Comparison of ENCODE assay signal across 25 cellular contexts in genomic region chrX:18898091-18898490, GRCh38.
"Had no signal": no experiment of that assay in that cellular context is flagged by ENCODE, and none has a peak within 500 bp of the region (broad histone marks: within the 10 kb centered on the region; RNA-seq: fewer than 3 reads in every experiment).

No MANE protein-coding gene starts in this region.

- H3K27ac ChIP-seq: body of pancreas, breast epithelium, cardiac muscle cell, coronary artery, esophagus muscularis mucosa, foreskin keratinocyte, gastrocnemius medialis, heart left ventricle had no signal

- H3K9me3 ChIP-seq: body of pancreas, breast epithelium, esophagus muscularis mucosa, gastrocnemius medialis, heart left ventricle had no signal

- H3K36me3 ChIP-seq: breast epithelium, cardiac muscle cell, gastrocnemius medialis had no signal

- H3K4me3 ChIP-seq: body of pancreas, breast epithelium, cardiac muscle cell, coronary artery, dorsolateral prefrontal cortex, esophagus muscularis mucosa, gastrocnemius medialis, heart left ventricle had no signal

- DNase-seq: activated CD4-positive, alpha-beta T cell treated with anti-CD3 and anti-CD28 coated beads for 48 hours; activated CD4-positive, alpha-beta T cell treated with anti-CD3 and anti-CD28 coated beads, Interleukin-2, amount 50 U/mL, for 1 hour; activated CD4-positive, alpha-beta T cell treated with anti-CD3 and anti-CD28 coated beads, Interleukin-2, amount 50 U/mL, for 48 hours; activated CD8-positive, alpha-beta memory T cell treated with anti-CD3 and anti-CD28 coated beads for 24 hours; activated CD8-positive, alpha-beta T cell treated with anti-CD3 and anti-CD28 coated beads for 36 hours; activated effector memory CD4-positive, alpha-beta T cell treated with Interleukin-2 at 50 U/mL for 16 hours; activated gamma-delta T cell treated with Interleukin-2 at 50 U/mL for 16 hours; activated naive CD4-positive, alpha-beta T cell treated with anti-CD3 and anti-CD28 coated beads, Interleukin-2, amount 50 U/mL, for 16 hours; activated naive CD4-positive, alpha-beta T cell treated with Interleukin-2 at 50 U/mL for 16 hours; activated T-cell treated with anti-CD3 and anti-CD28 coated beads, Interleukin-2, amount 50 U/mL, for 4 hours; amniotic stem cell; body of pancreas; central memory CD4-positive, alpha-beta T cell; effector memory CD4-positive, alpha-beta T cell; erythroblast; foreskin keratinocyte; gastrocnemius medialis; glutamatergic neuron; heart left ventricle; T-helper 2 cell had no signal

- H3K27me3 ChIP-seq: body of pancreas, cardiac muscle cell, esophagus muscularis mucosa, foreskin keratinocyte, gastrocnemius medialis, heart left ventricle had no signal

- H3K4me1 ChIP-seq: body of pancreas, breast epithelium had no signal
